Comparison of ENCODE assay signal across 19 cellular contexts in genomic region chr2:106948550-106948949, GRCh38.
DNase-seq lines count a peak whose midpoint lies in the region; ATAC-seq and TF ChIP-seq lines count a peak whose summit lies in the region.
"Had no signal": no experiment of that assay in that cellular context is flagged by ENCODE, and none has a peak within 500 bp of the region (broad histone marks: within the 10 kb centered on the region; RNA-seq: fewer than 3 reads in every experiment).

No MANE protein-coding gene starts in this region.

- H3K27me3 Mint-ChIP-seq in HFFc6 (ENCODE audit: insufficient read depth), result no peaks in the 10 kb centered on the region; the same call in 1 of the 2 replicates
- no peaks in the 10 kb centered on the region for H3K27me3 Mint-ChIP-seq in osteocyte (ENCODE audit: unreplicated experiment)
- H3K27me3 Mint-ChIP-seq: CD4-positive, CD25-positive, alpha-beta regulatory T cell had no signal

- H3K27ac Mint-ChIP-seq in HFFc6 (no peak overlapping the region), osteocyte (ENCODE audit: unreplicated experiment) (peak overlapping the region; percentile 71)
- no peak overlapping the region for H3K27ac Mint-ChIP-seq in activated naive CD4-positive, alpha-beta T cell treated with anti-CD3 and anti-CD28 coated beads, Interleukin-2, amount 50 U/mL, for 72 hours
- H3K27ac Mint-ChIP-seq: CD4-positive, CD25-positive, alpha-beta regulatory T cell; CD8-positive, alpha-beta T cell had no signal

- DNase-seq in EH (ENCODE audit: low read depth) (peak; percentile 66), HFFc6 (peak; percentile 13), adipocyte (ENCODE audit: low read depth) (peak; percentile 70), osteocyte (ENCODE audit: extremely low spot score, unreplicated experiment) (no peak), CD1c-positive myeloid dendritic cell (ENCODE audit: extremely low spot score) (no peak), germinal center (ENCODE audit: low spot score) (no peak)
- no peak for DNase-seq in activated naive CD4-positive, alpha-beta T cell treated with anti-CD3 and anti-CD28 coated beads, Interleukin-2, amount 50 U/mL, for 72 hours (ENCODE audit: low spot score in 2 of 2)
- DNase-seq: 8988T; ACHN; C1 segment of cervical spinal cord; Caco-2; CD4-positive, CD25-positive, alpha-beta regulatory T cell; CD8-positive, alpha-beta T cell; DMS 273 treated with DMSO at 0.1 percent for 48 hours; DMS79; H7 had no signal

- no peak for ATAC-seq in HG03460 (IDR thresholded peaks at IDR 0.05; ENCODE audit: unreplicated experiment)
- no peak for ATAC-seq in activated naive CD4-positive, alpha-beta T cell treated with anti-CD3 and anti-CD28 coated beads, Interleukin-2, amount 50 U/mL, for 72 hours
- ATAC-seq: A549; CD8-positive, alpha-beta T cell; HCT116 had no signal

- H3K36me3 Mint-ChIP-seq in HFFc6 (ENCODE audit: low read depth) (peaks cover 11% of the 10 kb centered on the region; the same call in 1 of the 2 replicates), osteocyte (ENCODE audit: unreplicated experiment) (peaks cover 7% of the 10 kb centered on the region)
- H3K36me3 Mint-ChIP-seq in activated naive CD4-positive, alpha-beta T cell treated with anti-CD3 and anti-CD28 coated beads, Interleukin-2, amount 50 U/mL, for 72 hours, result no peaks in the 10 kb centered on the region
- H3K36me3 Mint-ChIP-seq: CD4-positive, CD25-positive, alpha-beta regulatory T cell; CD8-positive, alpha-beta T cell had no signal

- H3K4me3 Mint-ChIP-seq in HFFc6, result no peak overlapping the region
- no peak overlapping the region for H3K4me3 Mint-ChIP-seq in osteocyte (ENCODE audit: unreplicated experiment)
- H3K4me3 Mint-ChIP-seq: CD4-positive, CD25-positive, alpha-beta regulatory T cell; CD8-positive, alpha-beta T cell had no signal

- H3K9me3 ChIP-seq in adipocyte (ENCODE audit: control insufficient read depth, low read length), result peaks cover 9% of the 10 kb centered on the region
- H3K9me3 ChIP-seq: A549 had no signal

- no peak overlapping the region for H3K9ac ChIP-seq in adipocyte (ENCODE audit: low read length)

- no peaks in the 10 kb centered on the region for H3K36me3 ChIP-seq in adipocyte (ENCODE audit: control insufficient read depth, insufficient read depth, low read length, severe bottlenecking)

- H3K4me3 ChIP-seq in adipocyte (ENCODE audit: low read length), result no peak overlapping the region
- H3K4me3 ChIP-seq: A549 had no signal

- TF ChIP-seq CTCF in HFFc6 (IDR thresholded peaks at IDR 0.05) (no peak), osteocyte (IDR thresholded peaks at IDR 0.05) (no peak)

- H3K4me1 ChIP-seq in adipocyte (ENCODE audit: control insufficient read depth, insufficient read depth, low read length), result no peaks in the 10 kb centered on the region
- H3K4me1 ChIP-seq: A549, Caco-2 had no signal

- H3K4me1 Mint-ChIP-seq in HFFc6 (ENCODE audit: low read depth) (peaks cover 40% of the 10 kb centered on the region), osteocyte (ENCODE audit: unreplicated experiment) (peaks cover 41% of the 10 kb centered on the region)
- H3K4me1 Mint-ChIP-seq: CD4-positive, CD25-positive, alpha-beta regulatory T cell had no signal

- H3K9me3 Mint-ChIP-seq in HFFc6 (peaks cover 12% of the 10 kb centered on the region; the same call in 1 of the 2 replicates), osteocyte (ENCODE audit: unreplicated experiment) (peaks cover 3% of the 10 kb centered on the region)
- H3K9me3 Mint-ChIP-seq in activated naive CD4-positive, alpha-beta T cell treated with anti-CD3 and anti-CD28 coated beads, Interleukin-2, amount 50 U/mL, for 72 hours, result peaks cover 0 to 5% of the 10 kb centered on the region in 2 donors

- H3K27me3 ChIP-seq in adipocyte (replicated peaks; ENCODE audit: control insufficient read depth, insufficient read depth, low read length), result no peaks in the 10 kb centered on the region

Comparison
In these comparisons a context has a peak if more than half of its experiments do, and no peak if none do; other contexts are left out.
1. DNase-seq: peak in EH (single experiment), HFFc6 (single experiment) and adipocyte (single experiment); none in osteocyte (single experiment), CD1c-positive myeloid dendritic cell (single experiment), germinal center (single experiment) and activated naive CD4-positive, alpha-beta T cell treated with anti-CD3 and anti-CD28 coated beads, Interleukin-2, amount 50 U/mL, for 72 hours (0 of 2).